ENCODE assay signal across 7 cellular contexts in the genomic region with DNA sequence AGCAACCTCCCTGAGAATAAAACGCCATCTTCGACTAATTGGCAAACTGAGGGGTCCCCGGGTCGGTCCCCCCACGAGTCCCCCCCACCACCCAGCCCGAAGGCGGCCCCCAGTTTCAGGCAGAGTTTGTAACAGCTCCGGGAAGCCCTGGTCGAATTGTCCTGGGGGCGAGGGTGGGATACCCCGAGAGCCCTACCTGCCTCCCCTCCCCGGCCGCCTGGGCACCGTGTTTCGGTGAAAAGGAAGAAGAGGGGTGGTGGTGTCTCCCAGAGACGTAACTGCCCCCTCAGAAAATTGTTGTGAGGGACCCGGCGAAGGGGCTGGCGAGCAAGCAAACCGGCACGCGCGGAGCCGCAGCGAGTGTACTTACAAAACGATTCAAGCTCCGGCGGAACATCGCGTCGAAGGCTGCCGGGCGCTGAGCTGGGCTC. TPM values are rescaled to one million over a fixed set of nuclear protein-coding genes. Genes with fewer than 3 reads are reported as not detected.
DNase-seq lines count a peak whose midpoint lies in the region; ATAC-seq and TF ChIP-seq lines count a peak whose summit lies in the region.

No MANE protein-coding gene starts in this region.

- H3K9me3 ChIP-seq in HEK293 (ENCODE audit: control insufficient read depth, insufficient read depth, low read depth, low read length) (no peaks in the 10 kb centered on the region), right cardiac atrium (ENCODE audit: control insufficient read depth, low read length) (no peaks in the 10 kb centered on the region), spleen (no peaks in the 10 kb centered on the region)

- no peak for ATAC-seq in right cardiac atrium

- peak overlapping the region; percentile 66 for H3K4me3 ChIP-seq in HEK293 (ENCODE audit: low read depth, low read length)
- peak overlapping the region; percentile 89 for H3K4me3 ChIP-seq in right cardiac atrium (ENCODE audit: low read length)
- H3K4me3 ChIP-seq in spleen = peak overlapping the region; percentile 37 to 86 (median 60)

- no peaks in the 10 kb centered on the region for H3K36me3 ChIP-seq in HEK293 (ENCODE audit: control insufficient read depth in 2 of 2, insufficient read depth in 1 of 2, low read length in 2 of 2)
- H3K36me3 ChIP-seq in spleen = no peaks in the 10 kb centered on the region

- no peak for TF ChIP-seq CTCF in HEK293 (tag by site-specific recombination; IDR thresholded peaks at IDR 0.05)
- no peak for TF ChIP-seq CTCF in spleen (IDR thresholded peaks at IDR 0.05 in 8 of 11, conservative IDR thresholded peaks at IDR 0.05 in 3 of 11)

- H3K4me3 Mint-ChIP-seq in activated CD4-positive, alpha-beta memory T cell treated with anti-CD3 and anti-CD28 coated beads for 36 hours = peak overlapping the region; percentile 70

- no peaks in the 10 kb centered on the region for H3K27me3 Mint-ChIP-seq in activated CD4-positive, alpha-beta memory T cell treated with anti-CD3 and anti-CD28 coated beads for 36 hours

- H3K9me3 Mint-ChIP-seq in activated CD4-positive, alpha-beta memory T cell treated with anti-CD3 and anti-CD28 coated beads for 36 hours = no peaks in the 10 kb centered on the region

- CTCF ChIA-PET in HEK293 (lab: Yijun Ruan, JAX) = no interaction called here
- CTCF ChIA-PET in activated CD4-positive, alpha-beta memory T cell treated with anti-CD3 and anti-CD28 coated beads for 36 hours (lab: Charles Lee) = no interaction called here

- intact Hi-C loops in activated CD4-positive, alpha-beta memory T cell treated with anti-CD3 and anti-CD28 coated beads for 36 hours (cut with micrococcal nuclease) = loop anchor here (5.0 to 10.0 kb wide), 2 partner anchors 39 to 167 kb away; no protein-coding TSS in a partner anchor
- intact Hi-C loops in right cardiac atrium (cut with DNase I) (no loop called here), spleen (cut with DNase I; ENCODE audit: low total_unique reads) (no loop called here)

- H3K36me3 Mint-ChIP-seq in activated CD4-positive, alpha-beta memory T cell treated with anti-CD3 and anti-CD28 coated beads for 36 hours = no peaks in the 10 kb centered on the region

- no peak for TF ChIP-seq POLR2A in spleen (IDR thresholded peaks at IDR 0.05)

- WGBS in right cardiac atrium = under 1% methylated on average over 33 of the region's 33 CpGs
- WGBS in spleen, 5 donors = 0 to 36% (median 2%) methylated on average over 12 to 33 of the region's 33 CpGs

- H3K4me1 ChIP-seq in HEK293 (ENCODE audit: control insufficient read depth, insufficient read depth, low read length) (peaks cover 12% of the 10 kb centered on the region), right cardiac atrium (ENCODE audit: control insufficient read depth, insufficient read depth, low read length) (peaks cover 1% of the 10 kb centered on the region), spleen (peaks cover 0 to 37% (median 10%) of the 10 kb centered on the region in 6 donors)

- POLR2A ChIA-PET in HEK293 (lab: Yijun Ruan, JAX) = interaction anchor here (0.5 to 1.2 kb wide), 3 partner anchors 26 to 1205 kb away, joined by 3 read pairs; no protein-coding TSS in a partner anchor
- POLR2A ChIA-PET in activated CD4-positive, alpha-beta memory T cell treated with anti-CD3 and anti-CD28 coated beads for 36 hours (lab: Charles Lee) = no interaction called here

- peak overlapping the region; percentile 94; the same call in 1 of the 2 replicates for H3K27ac ChIP-seq in HEK293 (ENCODE audit: extremely low read depth, low read depth, low read length)
- peak overlapping the region; percentile 93 for H3K27ac ChIP-seq in right cardiac atrium (ENCODE audit: low read length)
- peak overlapping the region in 7 of 8 donors; percentile 93 to 99 (median 98) for H3K27ac ChIP-seq in spleen

- H3K27ac Mint-ChIP-seq in activated CD4-positive, alpha-beta memory T cell treated with anti-CD3 and anti-CD28 coated beads for 36 hours = peak overlapping the region; percentile 13

- H3K27me3 ChIP-seq in right cardiac atrium (ENCODE audit: control insufficient read depth, insufficient read depth) (no peaks in the 10 kb centered on the region), spleen (replicated peaks in 1 of 7) (peaks cover 0 to 7% (median 0%) of the 10 kb centered on the region in 7 donors)

- H3K4me1 Mint-ChIP-seq in activated CD4-positive, alpha-beta memory T cell treated with anti-CD3 and anti-CD28 coated beads for 36 hours (ENCODE audit: low read depth) = peaks cover 16% of the 10 kb centered on the region

- DNase-seq in activated CD4-positive, alpha-beta memory T cell treated with anti-CD3 and anti-CD28 coated beads for 36 hours = peak; percentile 8
- DNase-seq in right cardiac atrium (peak in 1 of 3 donors; percentile 30), spleen (peak; percentile 90), NCI-H2227 treated with DMSO at 0.1 percent for 48 hours (lab: John Stamatoyannopoulos, UW) (no peak), ureter (ENCODE audit: low spot score) (no peak), NCI-H1436 (lab: John Stamatoyannopoulos, UW) (no peak)

TF ChIP-seq in HEK293, 187 proteins besides CTCF, POLR2A, EP300 and RAD21:
- TF ChIP-seq ZNF791 (tag by site-specific recombination; IDR thresholded peaks at IDR 0.05) = no peak
- TF ChIP-seq ZNF266 (tag by site-specific recombination; IDR thresholded peaks at IDR 0.05; ENCODE audit: low read depth) = no peak
- peak; percentile 83 for TF ChIP-seq ZBTB8A (tag by site-specific recombination; IDR thresholded peaks at IDR 0.05)
- peak; percentile 71 for TF ChIP-seq ZNF335 (tag by site-specific recombination; conservative IDR thresholded peaks at IDR 0.05)
- TF ChIP-seq, protein P1, sequence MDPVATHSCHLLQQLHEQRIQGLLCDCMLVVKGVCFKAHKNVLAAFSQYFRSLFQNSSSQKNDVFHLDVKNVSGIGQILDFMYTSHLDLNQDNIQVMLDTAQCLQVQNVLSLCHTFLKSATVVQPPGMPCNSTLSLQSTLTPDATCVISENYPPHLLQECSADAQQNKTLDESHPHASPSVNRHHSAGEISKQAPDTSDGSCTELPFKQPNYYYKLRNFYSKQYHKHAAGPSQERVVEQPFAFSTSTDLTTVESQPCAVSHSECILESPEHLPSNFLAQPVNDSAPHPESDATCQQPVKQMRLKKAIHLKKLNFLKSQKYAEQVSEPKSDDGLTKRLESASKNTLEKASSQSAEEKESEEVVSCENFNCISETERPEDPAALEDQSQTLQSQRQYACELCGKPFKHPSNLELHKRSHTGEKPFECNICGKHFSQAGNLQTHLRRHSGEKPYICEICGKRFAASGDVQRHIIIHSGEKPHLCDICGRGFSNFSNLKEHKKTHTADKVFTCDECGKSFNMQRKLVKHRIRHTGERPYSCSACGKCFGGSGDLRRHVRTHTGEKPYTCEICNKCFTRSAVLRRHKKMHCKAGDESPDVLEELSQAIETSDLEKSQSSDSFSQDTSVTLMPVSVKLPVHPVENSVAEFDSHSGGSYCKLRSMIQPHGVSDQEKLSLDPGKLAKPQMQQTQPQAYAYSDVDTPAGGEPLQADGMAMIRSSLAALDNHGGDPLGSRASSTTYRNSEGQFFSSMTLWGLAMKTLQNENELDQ (tag by site-specific recombination; IDR thresholded peaks at IDR 0.05; ENCODE audit: low read depth) = no peak

RNA-seq across cellular contexts. Expression of a gene that starts 1.2 kb away (rescaled TPM):
- 10 to 100 TPM; 10.9 to 11.5 TPM for total RNA-seq in activated CD4-positive, alpha-beta memory T cell treated with anti-CD3 and anti-CD28 coated beads for 36 hours
- total RNA-seq in right cardiac atrium = 1 to 10 TPM; 5.2 to 8.7 (median 5.6) TPM
- polyA plus RNA-seq in right cardiac atrium = 2.7 TPM
- 10 to 100 TPM; 21.2 to 52.2 (median 32.5) TPM for total RNA-seq in spleen
- 1 to 10 TPM; 6.0 to 8.3 (median 8.2) TPM for polyA plus RNA-seq in spleen
- 36.3 TPM for total RNA-seq in ureter

RNA-seq across cellular contexts. Expression of a gene that starts 33.7 kb away (rescaled TPM):
- not detected for total RNA-seq in activated CD4-positive, alpha-beta memory T cell treated with anti-CD3 and anti-CD28 coated beads for 36 hours
- total RNA-seq in right cardiac atrium (not detected), spleen (not detected), ureter (not detected)
- polyA plus RNA-seq in right cardiac atrium (not detected), spleen (not detected)

Comparison
In these comparisons a context has a peak if more than half of its experiments do, and no peak if none do; other contexts are left out.
1. DNase-seq: peak in activated CD4-positive, alpha-beta memory T cell treated with anti-CD3 and anti-CD28 coated beads for 36 hours (single experiment) and spleen (single experiment); none in NCI-H2227 treated with DMSO at 0.1 percent for 48 hours (single experiment), ureter (single experiment) and NCI-H1436 (single experiment).
2. Peak in every context shown above with its lines, with median percentiles within 50 percentile points of each other: H3K27ac ChIP-seq and H3K4me3 ChIP-seq.